Comparison of ENCODE assay signal across 15 cellular contexts in the genomic region with DNA sequence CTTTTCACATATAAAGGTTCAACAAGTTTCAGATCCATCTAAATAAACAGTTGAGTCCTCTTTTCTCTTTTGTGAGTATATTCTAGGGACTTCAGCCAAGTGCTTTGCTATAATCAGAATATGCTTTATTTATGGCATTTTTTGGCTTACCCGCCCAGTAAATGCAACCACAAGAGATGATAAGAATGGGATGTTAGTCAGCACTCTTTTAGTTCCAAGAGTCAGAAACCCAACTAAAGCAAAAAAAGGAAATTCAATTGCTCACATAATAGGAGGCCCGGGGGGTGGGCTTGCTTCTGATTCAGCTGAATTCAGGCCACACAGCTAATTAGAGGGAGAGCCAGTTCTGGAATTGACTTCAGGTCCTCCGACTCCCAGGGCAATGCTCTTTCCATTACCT.
DNase-seq lines count a peak whose midpoint lies in the region; ATAC-seq and TF ChIP-seq lines count a peak whose summit lies in the region.
"Had no signal": no experiment of that assay in that cellular context is flagged by ENCODE, and none has a peak within 500 bp of the region (broad histone marks: within the 10 kb centered on the region; RNA-seq: fewer than 3 reads in every experiment).

No MANE protein-coding gene starts in this region.

- H3K4me3 ChIP-seq in fibroblast of mammary gland (ENCODE audit: control insufficient read depth, low read depth, low read length) = no peak overlapping the region
- H3K4me3 ChIP-seq: esophagus squamous epithelium had no signal

- intact Hi-C loops in left colon (cut with DNase I, micrococcal nuclease) = no loop called here

- no peaks in the 10 kb centered on the region for H3K9me3 ChIP-seq in T-helper 17 cell (ENCODE audit: control insufficient read depth, low read length, poor library complexity, severe bottlenecking)
- H3K9me3 ChIP-seq: esophagus squamous epithelium had no signal

- H3K9me3 Mint-ChIP-seq in T-helper 2 cell treated with Interferon-gamma antibody and Interleukin-4, amounts not matched to agents 5 μg/mL and 100 μg/mL, for 36 hours = no peaks in the 10 kb centered on the region
- H3K9me3 Mint-ChIP-seq in osteocyte (ENCODE audit: unreplicated experiment) = no peaks in the 10 kb centered on the region
- H3K9me3 Mint-ChIP-seq: activated B cell treated with CpG ODN at 0.5 μM for 24 hours; activated naive CD4-positive, alpha-beta T cell treated with anti-CD3 and anti-CD28 coated beads, Interleukin-2, amount 50 U/mL, for 72 hours had no signal

- peak overlapping the region; percentile 35 for H3K27ac Mint-ChIP-seq in T-helper 2 cell treated with Interferon-gamma antibody and Interleukin-4, amounts not matched to agents 5 μg/mL and 100 μg/mL, for 36 hours
- H3K27ac Mint-ChIP-seq in T-helper 17 cell (peak overlapping the region; percentile 14), osteocyte (ENCODE audit: unreplicated experiment) (no peak overlapping the region)
- H3K27ac Mint-ChIP-seq: activated B cell treated with CpG ODN at 0.5 μM for 24 hours; activated naive CD4-positive, alpha-beta T cell treated with anti-CD3 and anti-CD28 coated beads, Interleukin-2, amount 50 U/mL, for 72 hours had no signal

- no peaks in the 10 kb centered on the region for H3K27me3 Mint-ChIP-seq in T-helper 2 cell treated with Interferon-gamma antibody and Interleukin-4, amounts not matched to agents 5 μg/mL and 100 μg/mL, for 36 hours (ENCODE audit: low read depth)
- H3K27me3 Mint-ChIP-seq in T-helper 17 cell = no peaks in the 10 kb centered on the region
- no peaks in the 10 kb centered on the region for H3K27me3 Mint-ChIP-seq in osteocyte (ENCODE audit: unreplicated experiment)
- H3K27me3 Mint-ChIP-seq: activated B cell treated with CpG ODN at 0.5 μM for 24 hours had no signal

- H3K4me3 Mint-ChIP-seq in T-helper 2 cell treated with Interferon-gamma antibody and Interleukin-4, amounts not matched to agents 5 μg/mL and 100 μg/mL, for 36 hours = no peak overlapping the region
- no peak overlapping the region for H3K4me3 Mint-ChIP-seq in T-helper 17 cell
- H3K4me3 Mint-ChIP-seq in osteocyte (ENCODE audit: unreplicated experiment) = no peak overlapping the region
- H3K4me3 Mint-ChIP-seq: activated B cell treated with CpG ODN at 0.5 μM for 24 hours had no signal

- no peak for ATAC-seq in T-helper 17 cell
- ATAC-seq in GM21786 (IDR thresholded peaks at IDR 0.05; ENCODE audit: unreplicated experiment) = no peak
- no peak for ATAC-seq in left colon
- ATAC-seq: activated naive CD4-positive, alpha-beta T cell treated with anti-CD3 and anti-CD28 coated beads, Interleukin-2, amount 50 U/mL, for 72 hours had no signal

- TF ChIP-seq CTCF in fibroblast of mammary gland (conservative IDR thresholded peaks at IDR 0.05; ENCODE audit: control insufficient read depth, insufficient read depth, low read depth, low read length) (no peak), osteocyte (IDR thresholded peaks at IDR 0.05) (no peak)

- H3K4me1 Mint-ChIP-seq in T-helper 2 cell treated with Interferon-gamma antibody and Interleukin-4, amounts not matched to agents 5 μg/mL and 100 μg/mL, for 36 hours (ENCODE audit: low read depth) = peaks cover 32% of the 10 kb centered on the region
- H3K4me1 Mint-ChIP-seq in T-helper 17 cell (peaks cover 47% of the 10 kb centered on the region), osteocyte (ENCODE audit: unreplicated experiment) (no peaks in the 10 kb centered on the region)

- DNase-seq in T-helper 2 cell treated with Interferon-gamma antibody and Interleukin-4, amounts not matched to agents 5 μg/mL and 100 μg/mL, for 36 hours (ENCODE audit: low spot score) = no peak
- DNase-seq in T-helper 2 cell (no peak), T-helper 17 cell (no peak), fibroblast of mammary gland (ENCODE audit: low read depth) (peak; percentile 77), NCI-H345 (lab: John Stamatoyannopoulos, UW) (no peak), osteocyte (ENCODE audit: extremely low spot score, unreplicated experiment) (no peak), left colon (no peak)
- DNase-seq: activated B cell treated with CpG ODN at 0.5 μM for 24 hours; activated CD8-positive, alpha-beta memory T cell treated with anti-CD3 and anti-CD28 coated beads, Interleukin-2, amount 50 U/mL, for 48 hours; esophagus squamous epithelium; mesendoderm; NCI-H1092; NCI-H2227 treated with DMSO at 0.1 percent for 48 hours had no signal

- peaks cover 2% of the 10 kb centered on the region for H3K36me3 Mint-ChIP-seq in T-helper 2 cell treated with Interferon-gamma antibody and Interleukin-4, amounts not matched to agents 5 μg/mL and 100 μg/mL, for 36 hours (ENCODE audit: low read depth)
- H3K36me3 Mint-ChIP-seq in T-helper 17 cell (ENCODE audit: low read depth) (peaks cover 4% of the 10 kb centered on the region), osteocyte (ENCODE audit: unreplicated experiment) (no peaks in the 10 kb centered on the region)
